Comparison of ENCODE assay signal across 20 cellular contexts in the genomic region with DNA sequence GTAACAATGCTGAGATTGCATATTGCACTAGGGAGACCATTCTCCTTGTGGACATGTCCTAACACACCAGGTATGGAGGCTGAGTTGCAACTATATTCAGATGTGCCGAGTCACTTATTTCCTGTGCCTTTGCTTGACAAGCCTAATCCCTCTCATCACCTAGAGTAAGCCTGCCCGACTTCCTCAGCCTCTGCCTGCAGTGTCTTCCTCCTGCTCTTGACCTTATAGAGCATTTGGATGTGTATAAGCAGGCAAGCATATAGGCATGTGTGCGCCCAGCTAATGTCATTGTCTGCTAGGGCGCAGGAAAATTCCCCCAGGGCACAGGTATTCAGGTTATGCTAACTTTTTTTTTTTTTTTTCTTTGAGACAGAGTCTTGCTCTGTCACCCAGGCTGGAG.
A peak's percentile ranks its signal among the peaks of the same experiment; 100 is the strongest.
DNase-seq lines count a peak whose midpoint lies in the region; ATAC-seq, FAIRE-seq and TF ChIP-seq lines count a peak whose summit lies in the region.
"Had no signal": no experiment of that assay in that cellular context is flagged by ENCODE, and none has a peak within 500 bp of the region (broad histone marks: within the 10 kb centered on the region; RNA-seq: fewer than 3 reads in every experiment).

No MANE protein-coding gene starts in this region.

- no peak overlapping the region for H3K23ac ChIP-seq in IMR-90 (ENCODE audit: low read depth, low read length)

- no peak overlapping the region for H4K91ac ChIP-seq in IMR-90 (ENCODE audit: insufficient read depth, low read depth, low read length)

- no peak overlapping the region for H3K27ac ChIP-seq in IMR-90 (ENCODE audit: insufficient read depth, low read length)

- H3K14ac ChIP-seq in IMR-90 (replicated peaks; ENCODE audit: low read depth, low read length): no peak overlapping the region

- in situ Hi-C loops in IMR-90 (cut with MboI; ENCODE audit: low sequenced_read_pairs): no loop called here

- H4K8ac ChIP-seq in IMR-90 (ENCODE audit: low read depth in 2 of 2, low read length in 2 of 2): no peak overlapping the region

- H4K5ac ChIP-seq in IMR-90 (ENCODE audit: low read depth, low read length): no peak overlapping the region

- H3K36me3 ChIP-seq in IMR-90 (ENCODE audit: control insufficient read depth, insufficient read depth, low read length) (no peaks in the 10 kb centered on the region), bronchial epithelial cell (ENCODE audit: control insufficient read depth, insufficient read depth, low read length) (no peaks in the 10 kb centered on the region)

- no peaks in the 10 kb centered on the region for H4K20me1 ChIP-seq in IMR-90 (ENCODE audit: insufficient read depth, low read length)

- H3K9me3 ChIP-seq in IMR-90 (ENCODE audit: control insufficient read depth, insufficient read depth, low read length): no peaks in the 10 kb centered on the region

- BruUV-seq in IMR-90 (replicated peaks; lab: Mats Ljungman, UMichigan): no TSS peak

- no peak overlapping the region for H3K56ac ChIP-seq in IMR-90 (ENCODE audit: extremely low read depth, insufficient read depth, low read length)

- no CpG with 5 or more reads among the region's 4 CpGs for WGBS in IMR-90 (ENCODE audit: extremely low coverage in 2 of 2, insufficient read length in 1 of 2), 2 experiments

- no peaks in the 10 kb centered on the region for H3K9me1 ChIP-seq in IMR-90 (ENCODE audit: insufficient read depth, low read length)

- H2BK15ac ChIP-seq in IMR-90 (ENCODE audit: low read depth, low read length): no peak overlapping the region

- POLR2A ChIA-PET in IMR-90 (lab: Charles Lee; ENCODE audit: unreplicated experiment): no interaction called here

- no peak overlapping the region for H2BK120ac ChIP-seq in IMR-90 (ENCODE audit: low read depth, low read length)

- no peak overlapping the region for H2BK20ac ChIP-seq in IMR-90 (ENCODE audit: low read depth, low read length)

- no peaks in the 10 kb centered on the region for H3K79me1 ChIP-seq in IMR-90 (ENCODE audit: low read depth in 1 of 2, low read length in 2 of 2)

- TF ChIP-seq CTCF in IMR-90 (conservative IDR thresholded peaks at IDR 0.05; ENCODE audit: low read depth, low read length) (no peak), bronchial epithelial cell (IDR thresholded peaks at IDR 0.05; ENCODE audit: insufficient read depth, low read length, severe bottlenecking) (no peak)

- H3K4me3 ChIP-seq in IMR-90 (ENCODE audit: insufficient read depth, low read depth, low read length) (no peak overlapping the region), bronchial epithelial cell (ENCODE audit: low read depth, low read length) (no peak overlapping the region)
- H3K4me3 ChIP-seq: lung had no signal

- ATAC-seq in IMR-90 (ENCODE audit: low read depth) (no peak; the same call in 1 of the 2 replicates), sciatic nerve (no peak), GM18511 (IDR thresholded peaks at IDR 0.05; ENCODE audit: unreplicated experiment) (no peak), HG02678 (IDR thresholded peaks at IDR 0.05; ENCODE audit: unreplicated experiment) (no peak)
- ATAC-seq: activated CD4-positive, CD25-positive, alpha-beta regulatory T cell treated with anti-CD3 and anti-CD28 coated beads, Interleukin-2, amount 50 U/mL, for 24 hours; activated naive CD4-positive, alpha-beta T cell treated with anti-CD3 and anti-CD28 coated beads, Interleukin-2, amount 50 U/mL, for 72 hours; activated T-cell treated with anti-CD3 and anti-CD28 coated beads, Interleukin-2, amount 50 U/mL, for 72 hours; HCT116 had no signal

- no peak overlapping the region for H3K4me2 ChIP-seq in IMR-90 (ENCODE audit: low read depth, low read length)

- H2AK5ac ChIP-seq in IMR-90 (ENCODE audit: low read depth, low read length): no peak overlapping the region

- H3K4me1 ChIP-seq in IMR-90 (ENCODE audit: control insufficient read depth, insufficient read depth, low read length): no peaks in the 10 kb centered on the region

- H3K9ac ChIP-seq in IMR-90 (ENCODE audit: low read depth, low read length): no peak overlapping the region

- H3K18ac ChIP-seq in IMR-90 (ENCODE audit: low read depth, low read length): no peak overlapping the region

- FAIRE-seq in bronchial epithelial cell (lab: Jason Lieb, UNC): peak; percentile 77
- FAIRE-seq: colon, urothelium cell line had no signal

- no peaks in the 10 kb centered on the region for H3K27me3 ChIP-seq in IMR-90 (ENCODE audit: control insufficient read depth, insufficient read depth, low read length)
- H3K27me3 ChIP-seq in bronchial epithelial cell (ENCODE audit: control insufficient read depth, insufficient read depth, low read length): no peaks in the 10 kb centered on the region

- DNase-seq in A172 (ENCODE audit: low spot score) (peak; percentile 16), DMS53 treated with DMSO at 0.1 percent for 48 hours (lab: John Stamatoyannopoulos, UW; ENCODE audit: unreplicated experiment) (peak; percentile 13), IMR-90 (no peak), bronchial epithelial cell (ENCODE audit: low read depth) (peak; percentile 96), sciatic nerve (ENCODE audit: low spot score) (no peak), SHP77 treated with DMSO at 0.1 percent for 48 hours (lab: John Stamatoyannopoulos, UW) (no peak)
- DNase-seq: activated CD8-positive, alpha-beta memory T cell treated with anti-CD3 and anti-CD28 coated beads for 24 hours; activated T-cell treated with anti-CD3 and anti-CD28 coated beads, Interleukin-2, amount 50 U/mL, for 72 hours; Calu3; NCI-H1436 treated with DMSO at 0.1 percent for 48 hours; occipital lobe; stimulated activated CD4-positive, alpha-beta T cell treated with anti-CD3 and anti-CD28 coated beads, Interleukin-2, amount 100 ng/mL, for 48 hours had no signal

- H2AK9ac ChIP-seq in IMR-90 (replicated peaks; ENCODE audit: low read depth, low read length, poor library complexity): no peak overlapping the region

- TF ChIP-seq RAD21 in IMR-90 (IDR thresholded peaks at IDR 0.05; ENCODE audit: low read length): no peak

- CTCF ChIA-PET in IMR-90 (lab: Yijun Ruan, JAX): no interaction called here

- no peak overlapping the region for H2AFZ ChIP-seq in IMR-90 (replicated peaks; ENCODE audit: low read length, poor library complexity)

- intact Hi-C loops in IMR-90 (cut with micrococcal nuclease): no loop called here
- intact Hi-C loops in sciatic nerve (cut with DNase I): no loop called here

- dilution Hi-C loops in IMR-90 (cut with HindIII; ENCODE audit: low sequenced_read_pairs, unreplicated experiment): no loop called here

- no peak overlapping the region for H2BK5ac ChIP-seq in IMR-90 (ENCODE audit: low read depth, low read length, poor library complexity, severe bottlenecking)

- no peak overlapping the region for H3K4ac ChIP-seq in IMR-90 (ENCODE audit: low read depth, low read length)

- no peak for TF ChIP-seq POLR2A in IMR-90 (IDR thresholded peaks at IDR 0.05; ENCODE audit: low read depth, low read length)

TF ChIP-seq in IMR-90, 13 proteins besides CTCF, POLR2A, EP300 and RAD21:
- TF ChIP-seq NFE2L2 (IDR thresholded peaks at IDR 0.05; ENCODE audit: low read depth, low read length): no peak
- no peak for TF ChIP-seq CHD1 (IDR thresholded peaks at IDR 0.05; ENCODE audit: low read depth, low read length)
- 0 out of 2 replicates have a peak, but pooled peaks have one; percentile 19 for TF ChIP-seq MAFK (IDR thresholded peaks at IDR 0.05; ENCODE audit: low read depth, low read length)

Comparison
In these comparisons a context has a peak if more than half of its experiments do, and no peak if none do; other contexts are left out.
1. DNase-seq: peak in A172 (single experiment), DMS53 treated with DMSO at 0.1 percent for 48 hours (single experiment) and bronchial epithelial cell (single experiment); none in IMR-90 (single experiment), sciatic nerve (single experiment) and SHP77 treated with DMSO at 0.1 percent for 48 hours (single experiment).